19 cellular contexts compared by ENCODE assay signal in genomic region chr14:88840926-88841325, GRCh38. TPM values are rescaled to one million over a fixed set of nuclear protein-coding genes. Genes with fewer than 3 reads are reported as not detected.
A peak's percentile ranks its signal among the peaks of the same experiment; 100 is the strongest.
DNase-seq lines count a peak whose midpoint lies in the region; ATAC-seq and TF ChIP-seq lines count a peak whose summit lies in the region.
"Had no signal": no experiment of that assay in that cellular context is flagged by ENCODE, and none has a peak within 500 bp of the region (broad histone marks: within the 10 kb centered on the region; RNA-seq: fewer than 3 reads in every experiment).

No MANE protein-coding gene starts in this region.

- H3K9me3 Mint-ChIP-seq in HFFc6: no peaks in the 10 kb centered on the region
- H3K9me3 Mint-ChIP-seq: CD14-positive monocyte; CD4-positive, alpha-beta T cell; CD8-positive, alpha-beta memory T cell had no signal

- H3K27me3 ChIP-seq in WERI-Rb-1 (ENCODE audit: insufficient read depth, low read depth, severe bottlenecking): no peaks in the 10 kb centered on the region
- H3K27me3 ChIP-seq: BLaER1 treated with 17β-estradiol and CSF1 and Interleukin-3, amounts not matched to agents 10 nM and 100 nM had no signal

- DNase-seq in NCI-H82 (lab: John Stamatoyannopoulos, UW) (peak; percentile 72), NCI-H82 treated with DMSO at 0.1 percent for 48 hours (lab: John Stamatoyannopoulos, UW; ENCODE audit: unreplicated experiment) (no peak), HFFc6 (no peak), WERI-Rb-1 (peak; percentile 32), T-helper 9 cell (no peak), DMS79 treated with DMSO at 0.1 percent for 48 hours (lab: John Stamatoyannopoulos, UW) (no peak)
- DNase-seq: CD4-positive, alpha-beta T cell; CD8-positive, alpha-beta memory T cell; DMS53; EL; GDM1; GOT3 had no signal

- H3K27ac Mint-ChIP-seq in HFFc6: peak overlapping the region; percentile 92
- H3K27ac Mint-ChIP-seq: B cell; CD14-positive monocyte; CD4-positive, alpha-beta T cell; CD8-positive, alpha-beta memory T cell had no signal

- peaks cover 81% of the 10 kb centered on the region for H3K4me1 Mint-ChIP-seq in HFFc6 (ENCODE audit: low read depth)
- H3K4me1 Mint-ChIP-seq: B cell; CD14-positive monocyte; CD8-positive, alpha-beta memory T cell had no signal

- H3K36me3 ChIP-seq in WERI-Rb-1: peaks cover 13% of the 10 kb centered on the region
- H3K36me3 ChIP-seq: HAP-1 had no signal

- H3K27me3 Mint-ChIP-seq in HFFc6 (ENCODE audit: insufficient read depth): no peaks in the 10 kb centered on the region; the same call in 1 of the 2 replicates

- no peaks in the 10 kb centered on the region for H3K9me3 ChIP-seq in WERI-Rb-1 (ENCODE audit: severe bottlenecking)
- H3K9me3 ChIP-seq: BLaER1 treated with 17β-estradiol and CSF1 and Interleukin-3, amounts not matched to agents 10 nM and 100 nM; HAP-1 had no signal

- peaks cover 58% of the 10 kb centered on the region for H3K36me3 Mint-ChIP-seq in HFFc6 (ENCODE audit: low read depth)

- no peak for TF ChIP-seq CTCF in HFFc6 (IDR thresholded peaks at IDR 0.05)
- no peak for TF ChIP-seq CTCF in WERI-Rb-1 (IDR thresholded peaks at IDR 0.05; ENCODE audit: low read depth, low read length)

- ATAC-seq in GM21423 (IDR thresholded peaks at IDR 0.05; ENCODE audit: unreplicated experiment): no peak
- ATAC-seq: GM12878 had no signal

- no peak overlapping the region for H3K4me3 ChIP-seq in WERI-Rb-1 (ENCODE audit: low read depth, low read length)
- H3K4me3 ChIP-seq: BLaER1 treated with 17β-estradiol and CSF1 and Interleukin-3, amounts not matched to agents 10 nM and 100 nM; GM12878; HAP-1 had no signal

- peak overlapping the region; percentile 34 for H3K4me3 Mint-ChIP-seq in HFFc6
- H3K4me3 Mint-ChIP-seq: B cell; CD14-positive monocyte; CD4-positive, alpha-beta T cell; CD8-positive, alpha-beta memory T cell had no signal

- H3K27ac ChIP-seq in WERI-Rb-1: peak overlapping the region; percentile 48
- H3K27ac ChIP-seq: 22Rv1; BLaER1 treated with 17β-estradiol and CSF1 and Interleukin-3, amounts not matched to agents 10 nM and 100 nM had no signal

RNA-seq across cellular contexts. Expression of gene TTC8, which starts 16.5 kb away (rescaled TPM):
- 10 to 100 TPM; 51.3 to 70.0 (median 58.5) TPM for total RNA-seq in HFFc6 (2021; fragmentation: NEBNext Ultra II Directional; extraction: Animal tissue kit (Norgen Biotek cat#: 25700))

RNA-seq across cellular contexts. Expression of gene EML5, which starts 48.2 kb away (rescaled TPM):
- 10 to 100 TPM in 5 of 6 experiments, 1 to 10 TPM in 1; 8.7 to 15.7 (median 14.7) TPM for total RNA-seq in HFFc6 (2021; fragmentation: NEBNext Ultra II Directional; extraction: Animal tissue kit (Norgen Biotek cat#: 25700))

Comparison
In these comparisons a context has a peak if more than half of its experiments do, and no peak if none do; other contexts are left out.
1. DNase-seq: peak in NCI-H82 (single experiment) and WERI-Rb-1 (single experiment); none in NCI-H82 treated with DMSO at 0.1 percent for 48 hours (single experiment), HFFc6 (single experiment), T-helper 9 cell (single experiment) and DMS79 treated with DMSO at 0.1 percent for 48 hours (single experiment).